1 cellular context compared by ENCODE assay signal in genomic region chr22:16602728-16603447, GRCh38.
TF ChIP-seq lines count a peak whose summit lies in the region.
"Not testable (repeated sequence)": the region's sequence is repeated elsewhere in the genome, so short reads cannot be mapped to it uniquely, and the experiment has no call there.

No MANE protein-coding gene starts in this region.

TF ChIP-seq in K562, 482 proteins besides CTCF, POLR2A, EP300 and RAD21 (continued from another document and continues in another):
- TF ChIP-seq CEBPG (CRISPR knock-in tag; IDR thresholded peaks at IDR 0.05) (0 out of 2 replicates have a peak, but pooled peaks have one; percentile 13), RB1 (IDR thresholded peaks at IDR 0.05; ENCODE audit: low read depth) (peak; percentile 14; the same call in 1 of the 2 replicates), TCF3 (CRISPR knock-in tag; IDR thresholded peaks at IDR 0.05) (0 out of 2 replicates have a peak, but pooled peaks have one; percentile 4), BCOR (IDR thresholded peaks at IDR 0.05) (0 out of 2 replicates have a peak, but pooled peaks have one; percentile 16), ATF3 (CRISPR knock-in tag; conservative IDR thresholded peaks at IDR 0.05) (peak; percentile 36; the same call in 1 of the 2 replicates), NFRKB (IDR thresholded peaks at IDR 0.05; ENCODE audit: low read depth) (peak; percentile 75; the same call in 1 of the 2 replicates), RBBP5 (IDR thresholded peaks at IDR 0.05; ENCODE audit: borderline replicate concordance, insufficient read depth, low read length, poor library complexity, severe bottlenecking) (peak; percentile 75), HNRNPUL1 (IDR thresholded peaks at IDR 0.05; ENCODE audit: low read length) (peak; percentile 69; the same call in 1 of the 2 replicates), ZNF780A (CRISPR knock-in tag; IDR thresholded peaks at IDR 0.05) (peak; percentile 59; the same call in 1 of the 2 replicates), HMGXB4 (CRISPR knock-in tag; IDR thresholded peaks at IDR 0.05) (0 out of 2 replicates have a peak, but pooled peaks have one; percentile 36), SMARCA4 (IDR thresholded peaks at IDR 0.05) (peak; percentile 54; the same call in 1 of the 2 replicates), STAT6 (CRISPR knock-in tag; IDR thresholded peaks at IDR 0.05) (peak; percentile 29; the same call in 1 of the 2 replicates), NCOA6 (IDR thresholded peaks at IDR 0.05) (peak; percentile 59), FOXK1 (CRISPR knock-in tag; IDR thresholded peaks at IDR 0.05; ENCODE audit: borderline replicate concordance) (peak; percentile 86; the same call in 1 of the 2 replicates), THAP12 (CRISPR knock-in tag; IDR thresholded peaks at IDR 0.05) (peak; percentile 90; the same call in 1 of the 2 replicates), CHD2 (IDR thresholded peaks at IDR 0.05; ENCODE audit: low read depth, low read length) (peak; percentile 38; the same call in 1 of the 2 replicates), MEF2D (tag; conservative IDR thresholded peaks at IDR 0.05; ENCODE audit: low read depth) (0 out of 2 replicates have a peak, but pooled peaks have one; percentile 14), SMARCE1 (IDR thresholded peaks at IDR 0.05) (peak; percentile 64), CTBP1 (IDR thresholded peaks at IDR 0.05; ENCODE audit: borderline replicate concordance) (peak; percentile 40; the same call in 1 of the 2 replicates), ARHGAP35 (IDR thresholded peaks at IDR 0.05; ENCODE audit: partially characterized antibody) (peak; percentile 34), ATF7 (IDR thresholded peaks at IDR 0.05) (peak; percentile 53), JUN (IDR thresholded peaks at IDR 0.05; ENCODE audit: borderline replicate concordance, low read depth, low read length) (0 out of 2 replicates have a peak, but pooled peaks have one; percentile 3), PBX2 (tag; conservative IDR thresholded peaks at IDR 0.05; ENCODE audit: low read depth) (0 out of 2 replicates have a peak, but pooled peaks have one; percentile 5), ARID4B (CRISPR knock-in tag; IDR thresholded peaks at IDR 0.05) (peak; percentile 64; the same call in 1 of the 2 replicates), GATAD2A (IDR thresholded peaks at IDR 0.05) (0 out of 2 replicates have a peak, but pooled peaks have one; percentile 12), XRCC5 (IDR thresholded peaks at IDR 0.05; ENCODE audit: low read depth, low read length) (0 out of 2 replicates have a peak, but pooled peaks have one; percentile 13), NFIC (IDR thresholded peaks at IDR 0.05) (0 out of 2 replicates have a peak, but pooled peaks have one; percentile 25), SIN3B (IDR thresholded peaks at IDR 0.05; ENCODE audit: low read depth) (0 out of 2 replicates have a peak, but pooled peaks have one; percentile 35), SAFB (IDR thresholded peaks at IDR 0.05; ENCODE audit: borderline replicate concordance, low read depth, low read length) (0 out of 2 replicates have a peak, but pooled peaks have one; percentile 13), TRIM25 (IDR thresholded peaks at IDR 0.05; ENCODE audit: borderline replicate concordance) (peak; percentile 19; the same call in 1 of the 2 replicates), NFE2 (IDR thresholded peaks at IDR 0.05; ENCODE audit: low read depth) (peak; percentile 28), ZFX (CRISPR knock-in tag; IDR thresholded peaks at IDR 0.05) (peak; percentile 60; the same call in 1 of the 2 replicates), ASH1L (IDR thresholded peaks at IDR 0.05; ENCODE audit: borderline replicate concordance, low read depth, partially characterized antibody) (peak; percentile 39), SAP30 (IDR thresholded peaks at IDR 0.05; ENCODE audit: borderline replicate concordance, insufficient read depth, low read depth, low read length, poor library complexity, severe bottlenecking) (peak; percentile 91), MXI1 (IDR thresholded peaks at IDR 0.05; ENCODE audit: low read depth, low read length) (0 out of 2 replicates have a peak, but pooled peaks have one; percentile 33), RNF219 (CRISPR knock-in tag; IDR thresholded peaks at IDR 0.05) (peak; percentile 37; the same call in 1 of the 2 replicates)
- not testable (repeated sequence) for TF ChIP-seq CEBPG (tag; conservative IDR thresholded peaks at IDR 0.05 in 1 of 2, IDR thresholded peaks at IDR 0.05 in 1 of 2); ATF3 (IDR thresholded peaks at IDR 0.05); JUN (CRISPR knock-in tag; IDR thresholded peaks at IDR 0.05; ENCODE audit: borderline replicate concordance); PBX2 (CRISPR knock-in tag; IDR thresholded peaks at IDR 0.05; ENCODE audit: low read depth)
